8 cellular contexts compared by ENCODE assay signal in genomic region chr10:101060036-101060950, GRCh38. TPM values are rescaled to one million over a fixed set of nuclear protein-coding genes. Genes with fewer than 3 reads are reported as not detected.
DNase-seq lines count a peak whose midpoint lies in the region; ATAC-seq, FAIRE-seq and TF ChIP-seq lines count a peak whose summit lies in the region.

No MANE protein-coding gene starts in this region.

- peaks cover 34 to 49% of the 10 kb centered on the region in 2 experiments for H3K4me1 ChIP-seq in K562 (replicated peaks in 1 of 2; ENCODE audit: control insufficient read depth in 2 of 2, insufficient read depth in 2 of 2, low read length in 2 of 2)

- no peak for TF ChIP-seq EP300 in K562 (IDR thresholded peaks at IDR 0.05; ENCODE audit: low read length)

- ATAC-seq in HG02981 (IDR thresholded peaks at IDR 0.05; ENCODE audit: unreplicated experiment): peak; percentile 30
- ATAC-seq in K562: peak; percentile 58

- no peaks in the 10 kb centered on the region for H3K9me3 ChIP-seq in K562 (replicated peaks; ENCODE audit: control insufficient read depth, insufficient read depth, low read depth, low read length)

- CTCF ChIA-PET in K562 (lab: Yijun Ruan, JAX; ENCODE audit: low intra/inter-chr PET ratio): interaction anchor here (0.6 to 2.4 kb wide), 4 partner anchors 8 to 82 kb away, joined by 3 to 12 read pairs (median 6); no protein-coding TSS in a partner anchor

- peak overlapping the region; percentile 100 for H3K27ac ChIP-seq in K562 (ENCODE audit: extremely low read depth, low read depth, low read length)

- POLR2A ChIA-PET in K562 (lab: Yijun Ruan, JAX): interaction anchor here (1.2 to 2.2 kb wide), 3 partner anchors 12 to 17 kb away, joined by 4 to 13 read pairs (median 7); no protein-coding TSS in a partner anchor

- peak overlapping the region; percentile 93 for H3K4me2 ChIP-seq in K562 (ENCODE audit: insufficient read depth, low read length)

- peaks cover 19% of the 10 kb centered on the region; the same call in 2 of the 3 replicates for H3K36me3 ChIP-seq in K562 (ENCODE audit: control insufficient read depth, insufficient read depth, low read length)

- DNase-seq in NK-92 treated with Interleukin-12 subunit alpha and Interleukin-12 subunit beta, amount 100 ng/mL, for 24 hours (lab: John Stamatoyannopoulos, UW): peak; percentile 86
- DNase-seq in NK-92 (lab: John Stamatoyannopoulos, UW; ENCODE audit: unreplicated experiment) (no peak), NCI-H2029 (lab: John Stamatoyannopoulos, UW) (peak; percentile 79), T1000 (lab: John Stamatoyannopoulos, UW) (peak; percentile 98), K562 (ENCODE audit: extremely low read depth in 1 of 4, low spot score in 3 of 4) (peak; percentile 44 to 91 (median 63)), skeletal muscle cell (ENCODE audit: low read depth) (peak; percentile 73)

- TSS peak; percentile 85 for BruUV-seq in K562 (replicated peaks; lab: Mats Ljungman, UMichigan)

- peaks cover 76% of the 10 kb centered on the region for H3K79me2 ChIP-seq in K562 (ENCODE audit: control insufficient read depth, insufficient read depth, low read length)

- no peak; the same call in none of the 2 replicates for TF ChIP-seq POLR2A in K562 (conservative IDR thresholded peaks at IDR 0.05)

- H3K9me1 ChIP-seq in K562 (ENCODE audit: control insufficient read depth, insufficient read depth, low read length): no peaks in the 10 kb centered on the region

- H3K27me3 ChIP-seq in K562 (ENCODE audit: control insufficient read depth in 2 of 2, insufficient read depth in 2 of 2, low read length in 2 of 2): no peaks in the 10 kb centered on the region

- FAIRE-seq in K562 (lab: Jason Lieb, UNC): no peak

- no peaks in the 10 kb centered on the region for H4K20me1 ChIP-seq in K562 (replicated peaks; ENCODE audit: control insufficient read depth, insufficient read depth, low read length)

- in situ Hi-C loops in K562 (cut with MboI): no loop called here

- H3K9ac ChIP-seq in K562 (ENCODE audit: insufficient read depth in 1 of 2, low read depth in 2 of 2, low read length in 2 of 2): peak overlapping the region; percentile 97 to 99

- 0% methylated on average over 33 of the region's 37 CpGs for WGBS in K562 (ENCODE audit: insufficient coverage, low coverage, missing lambda C conversion rate)

- H3K4me3 ChIP-seq in K562 (peak overlapping the region; percentile 53), iPS-11a (ENCODE audit: low read depth, low read length) (peak overlapping the region; percentile 76), skeletal muscle cell (ENCODE audit: low read depth, low read length) (peak overlapping the region; percentile 85)

- TF ChIP-seq CTCF in K562 (IDR thresholded peaks at IDR 0.05 in 2 of 3, conservative IDR thresholded peaks at IDR 0.05 in 1 of 3; ENCODE audit: insufficient read depth in 2 of 3, low read depth in 1 of 3, low read length in 3 of 3): peak; percentile 82 to 87 (median 84)

- H2AFZ ChIP-seq in K562 (ENCODE audit: low read depth, low read length): peak overlapping the region; percentile 100

- intact Hi-C loops in K562 (cut with micrococcal nuclease): loop anchor here (1.0 to 10.0 kb wide), 3 partner anchors 8 to 995 kb away; partner anchors contain the start of gene ARMH3

- peak; percentile 71 to 82 for TF ChIP-seq RAD21 in K562 (CRISPR knock-in tag; conservative IDR thresholded peaks at IDR 0.05 in 1 of 2, IDR thresholded peaks at IDR 0.05 in 1 of 2)

TF ChIP-seq in K562, 482 proteins besides CTCF, POLR2A, EP300 and RAD21 (continues in another document):
- TF ChIP-seq CBX3 (IDR thresholded peaks at IDR 0.05; ENCODE audit: borderline replicate concordance in 1 of 2, low read length in 2 of 2): 0 out of 3 replicates have a peak, but pooled peaks of 1 of the 2 experiments have one; percentile 9
- TF ChIP-seq NKRF (IDR thresholded peaks at IDR 0.05; ENCODE audit: borderline replicate concordance): peak; percentile 72; the same call in 1 of the 2 replicates
- no peak for TF ChIP-seq ZNF197 (CRISPR knock-in tag; IDR thresholded peaks at IDR 0.05; ENCODE audit: low read depth)

RNA-seq across cellular contexts. Expression of gene KAZALD1, which starts 1.5 kb away (rescaled TPM):
- 4.6 and 10.2 TPM in 2 replicates for total RNA-seq in K562 (2011; cell fraction: chromatin; rRNA removed; ENCODE audit: low replicate concordance)
- total RNA-seq in K562 (2011; cell fraction: nucleolus; rRNA removed): 12.9 and 13.0 TPM in 2 replicates
- total RNA-seq in K562 (2011; cell fraction: nucleoplasm; rRNA removed): 7.4 and 7.9 TPM in 2 replicates
- total RNA-seq in K562 (2014; rRNA removed) (7.5 and 9.7 TPM in 2 replicates), K562 (2014; rRNA removed; fragmentation: Illumina TruSeq; extraction: Trizol) (2.4 and 2.7 TPM in 2 replicates), K562 (2015; rRNA removed; fragmentation: Illumina TruSeq; extraction: Trizol) (7.8 and 8.5 TPM in 2 replicates), K562 (2021) (8.6 and 9.1 TPM in 2 replicates)
- polyA plus RNA-seq in K562 (2011; rRNA removed) (4.9 and 5.7 TPM in 2 replicates), K562 (2014; fragmentation: Illumina TruSeq; extraction: Trizol) (2.8 and 5.2 TPM in 2 replicates), K562 (2014; fragmentation: Nextera tagmentation; extraction: Ambion mirVana) (under 1 TPM; 0.15 to 0.31 TPM), K562 (2014; rRNA removed) (8.9 and 10.0 TPM in 2 replicates)
- polyA plus RNA-seq in K562 (2011; cell fraction: cytosol; rRNA removed): 6.7 and 10.6 TPM in 2 replicates
- polyA plus RNA-seq in K562 (2011; cell fraction: nucleus; rRNA removed): 15.5 and 16.6 TPM in 2 replicates
- polyA plus RNA-seq in K562 (2012): 8.5 and 11.1 TPM in 2 replicates
- 3.4 and 4.8 TPM in 2 replicates for polyA minus RNA-seq in K562 (2011; rRNA and poly(A)+ RNA removed)
- polyA minus RNA-seq in K562 (2011; cell fraction: cytosol; rRNA and poly(A)+ RNA removed): 3.4 and 3.6 TPM in 2 replicates
- 14.4 and 25.2 TPM in 2 replicates for polyA minus RNA-seq in K562 (2011; cell fraction: nucleus; rRNA and poly(A)+ RNA removed)

RNA-seq across cellular contexts. Expression of gene SFXN3, which starts 29.3 kb away (rescaled TPM):
- total RNA-seq in K562 (2011; cell fraction: chromatin; rRNA removed; ENCODE audit: low replicate concordance): 6.0 and 9.2 TPM in 2 replicates
- 3.8 and 5.2 TPM in 2 replicates for total RNA-seq in K562 (2011; cell fraction: nucleolus; rRNA removed)
- total RNA-seq in K562 (2011; cell fraction: nucleoplasm; rRNA removed): 3.7 and 5.1 TPM in 2 replicates
- 1.00 and 2.2 TPM in 2 replicates for total RNA-seq in K562 (2014; rRNA removed)
- total RNA-seq in K562 (2014; rRNA removed; fragmentation: Illumina TruSeq; extraction: Trizol): 0.64 and 0.69 TPM in 2 replicates
- total RNA-seq in K562 (2015; rRNA removed; fragmentation: Illumina TruSeq; extraction: Trizol): 0.58 and 0.68 TPM in 2 replicates
- 1.4 and 1.8 TPM in 2 replicates for total RNA-seq in K562 (2021)
- polyA plus RNA-seq in K562 (2011; rRNA removed): 4.6 and 8.1 TPM in 2 replicates
- polyA plus RNA-seq in K562 (2011; cell fraction: cytosol; rRNA removed): 5.6 and 7.0 TPM in 2 replicates
- 15.8 and 21.0 TPM in 2 replicates for polyA plus RNA-seq in K562 (2011; cell fraction: nucleus; rRNA removed)
- 1.6 and 3.3 TPM in 2 replicates for polyA plus RNA-seq in K562 (2012)
- 1.5 and 1.6 TPM in 2 replicates for polyA plus RNA-seq in K562 (2014; fragmentation: Illumina TruSeq; extraction: Trizol)
- under 1 TPM; 0.24 to 0.31 TPM for polyA plus RNA-seq in K562 (2014; fragmentation: Nextera tagmentation; extraction: Ambion mirVana)
- 0.86 and 0.96 TPM in 2 replicates for polyA plus RNA-seq in K562 (2014; rRNA removed)
- polyA minus RNA-seq in K562 (2011; rRNA and poly(A)+ RNA removed): 5.0 and 5.6 TPM in 2 replicates
- 2.5 and 5.0 TPM in 2 replicates for polyA minus RNA-seq in K562 (2011; cell fraction: cytosol; rRNA and poly(A)+ RNA removed)
- 3.4 and 5.2 TPM in 2 replicates for polyA minus RNA-seq in K562 (2011; cell fraction: nucleus; rRNA and poly(A)+ RNA removed)

RNA-seq across cellular contexts. Expression of gene PDZD7, which starts 29.4 kb away (rescaled TPM):
- 0.69 TPM in 1 of 2 replicates, not detected in the other for total RNA-seq in K562 (2011; cell fraction: chromatin; rRNA removed; ENCODE audit: low replicate concordance)
- 0.79 and 0.83 TPM in 2 replicates for total RNA-seq in K562 (2011; cell fraction: nucleolus; rRNA removed)
- 0.44 and 0.46 TPM in 2 replicates for total RNA-seq in K562 (2011; cell fraction: nucleoplasm; rRNA removed)
- 0.16 and 0.23 TPM in 2 replicates for total RNA-seq in K562 (2014; rRNA removed)
- total RNA-seq in K562 (2014; rRNA removed; fragmentation: Illumina TruSeq; extraction: Trizol): 0.04 TPM in 1 of 2 replicates, not detected in the other
- 0.04 and 0.07 TPM in 2 replicates for total RNA-seq in K562 (2015; rRNA removed; fragmentation: Illumina TruSeq; extraction: Trizol)
- total RNA-seq in K562 (2021): 0.09 and 0.29 TPM in 2 replicates
- polyA plus RNA-seq in K562 (2011; rRNA removed): 0.24 and 0.28 TPM in 2 replicates
- 0.15 and 0.57 TPM in 2 replicates for polyA plus RNA-seq in K562 (2011; cell fraction: cytosol; rRNA removed)
- polyA plus RNA-seq in K562 (2011; cell fraction: nucleus; rRNA removed): 0.62 and 0.97 TPM in 2 replicates
- polyA plus RNA-seq in K562 (2012): 0.09 and 0.54 TPM in 2 replicates
- polyA plus RNA-seq in K562 (2014; fragmentation: Illumina TruSeq; extraction: Trizol): 0.04 TPM in 1 of 2 replicates, not detected in the other
- not detected for polyA plus RNA-seq in K562 (2014; fragmentation: Nextera tagmentation; extraction: Ambion mirVana)
- polyA plus RNA-seq in K562 (2014; rRNA removed): 0.04 and 0.07 TPM in 2 replicates
- 0.14 TPM in 1 of 2 replicates, not detected in the other for polyA minus RNA-seq in K562 (2011; rRNA and poly(A)+ RNA removed)
- polyA minus RNA-seq in K562 (2011; cell fraction: cytosol; rRNA and poly(A)+ RNA removed): 0.38 TPM in 1 of 2 replicates, not detected in the other
- 0.44 and 0.67 TPM in 2 replicates for polyA minus RNA-seq in K562 (2011; cell fraction: nucleus; rRNA and poly(A)+ RNA removed)
